In genomic region chr9:128175102-128175563, GRCh38 we compare ENCODE assay signal across 23 cellular contexts. TPM values are rescaled to one million over a fixed set of nuclear protein-coding genes. Genes with fewer than 3 reads are reported as not detected.
DNase-seq lines count a peak whose midpoint lies in the region; ATAC-seq and TF ChIP-seq lines count a peak whose summit lies in the region.
"Had no signal": no experiment of that assay in that cellular context is flagged by ENCODE, and none has a peak within 500 bp of the region (broad histone marks: within the 10 kb centered on the region; RNA-seq: fewer than 3 reads in every experiment).

No MANE protein-coding gene starts in this region.

- no peaks in the 10 kb centered on the region for H3K79me2 ChIP-seq in OCI-LY7 (ENCODE audit: insufficient read depth, low read depth, low read length)

- no peaks in the 10 kb centered on the region for H3K9me2 ChIP-seq in OCI-LY7 (ENCODE audit: insufficient read depth, low read length)

- in situ Hi-C loops in astrocyte of the spinal cord (cut with HindIII; ENCODE audit: low sequenced_read_pairs) = no loop called here

- no peak overlapping the region for H3K4me2 ChIP-seq in OCI-LY7 (ENCODE audit: low read length)
- H3K4me2 ChIP-seq: GM23338 had no signal

- TF ChIP-seq CTCF in AG04450 (IDR thresholded peaks at IDR 0.05; ENCODE audit: low read depth, low read length) (no peak), OCI-LY7 (conservative IDR thresholded peaks at IDR 0.05; ENCODE audit: low read length) (no peak), astrocyte of the spinal cord (IDR thresholded peaks at IDR 0.05; ENCODE audit: low read depth, low read length) (no peak), fibroblast of the aortic adventitia (IDR thresholded peaks at IDR 0.05; ENCODE audit: insufficient read depth, low read length) (no peak)

- TSS peak; percentile 31 for BruUV-seq in OCI-LY7 (replicated peaks; lab: Mats Ljungman, UMichigan)

- CTCF ChIA-PET in AG04450 (lab: Charles Lee) (interaction anchor here (0.6 to 1.5 kb wide), 5 partner anchors 9 to 120 kb away, joined by 3 to 8 read pairs (median 4); partner anchors contain the start of gene CIZ1), OCI-LY7 (lab: Charles Lee; ENCODE audit: unreplicated experiment) (no interaction called here)

- H2AFZ ChIP-seq in OCI-LY7 (ENCODE audit: low read length) = no peak overlapping the region
- H2AFZ ChIP-seq: GM23338 had no signal

- H4K20me1 ChIP-seq in OCI-LY7 (ENCODE audit: insufficient read depth, low read length) = no peaks in the 10 kb centered on the region

- H3K9me3 ChIP-seq in AG04450 (ENCODE audit: control insufficient read depth, insufficient read depth, low read length) = peaks cover 10% of the 10 kb centered on the region
- H3K9me3 ChIP-seq in OCI-LY7 (ENCODE audit: low read length) = 0 out of 2 replicates have a peak, but pooled peaks cover 3% of the 10 kb centered on the region
- H3K9me3 ChIP-seq: ascending aorta, heart right ventricle, MG63 had no signal

- peaks cover 59% of the 10 kb centered on the region for H3K36me3 ChIP-seq in OCI-LY7 (ENCODE audit: insufficient read depth, low read length)

- POLR2A ChIA-PET in AG04450 (lab: Yijun Ruan, JAX) = interaction anchor here (0.6 to 1.2 kb wide), 5 partner anchors 14 to 196 kb away, joined by 3 to 7 read pairs (median 3); partner anchors contain the start of genes BBLN, CIZ1 and URM1
- POLR2A ChIA-PET in OCI-LY7 (lab: Charles Lee) = interaction anchor here (0.6 kb wide), 1 partner anchor 33 kb away, joined by 3 read pairs; no protein-coding TSS in a partner anchor

- H3K4me1 ChIP-seq in OCI-LY7 (ENCODE audit: insufficient read depth, low read length, poor library complexity, severe bottlenecking) = no peaks in the 10 kb centered on the region
- H3K4me1 ChIP-seq: ascending aorta, heart right ventricle had no signal

- intact Hi-C loops in OCI-LY7 (cut with micrococcal nuclease; ENCODE audit: unreplicated experiment) = no loop called here

- DNase-seq in AG04450 (ENCODE audit: low read depth, low spot score) = peak; percentile 56
- DNase-seq in OCI-LY7 (ENCODE audit: low spot score) = no peak
- peak; percentile 69 for DNase-seq in astrocyte of the spinal cord (ENCODE audit: low read depth, low spot score)
- DNase-seq in fibroblast of the aortic adventitia (ENCODE audit: low read depth) = peak; percentile 12
- no peak for DNase-seq in HK-2 (ENCODE audit: unreplicated experiment)
- DNase-seq in NCI-H2196 treated with DMSO at 0.1 percent for 48 hours (lab: John Stamatoyannopoulos, UW; ENCODE audit: unreplicated experiment) = no peak
- no peak for DNase-seq in NCI-H2227 (lab: John Stamatoyannopoulos, UW; ENCODE audit: unreplicated experiment)
- DNase-seq: activated effector memory CD4-positive, alpha-beta T cell treated with anti-CD3 and anti-CD28 coated beads, Interleukin-2, amount 50 U/mL, for 16 hours; cortex of kidney; heart right ventricle; islet precursor cell; MG63; NCI-H1694; RPMI8226; stimulated activated CD4-positive, alpha-beta T cell treated with anti-CD3 and anti-CD28 coated beads, Interleukin-4, amount 100 ng/mL, for 1 hour; WERI-Rb-1 had no signal

- H3K27me3 ChIP-seq in AG04450 (ENCODE audit: control insufficient read depth, insufficient read depth, low read length) = no peaks in the 10 kb centered on the region
- H3K27me3 ChIP-seq: ascending aorta, heart right ventricle, MG63 had no signal

- ATAC-seq in HG03354 (IDR thresholded peaks at IDR 0.05; ENCODE audit: poor library complexity, severe bottlenecking, unreplicated experiment) = no peak
- ATAC-seq: GM23338; heart right ventricle; naive thymus-derived CD8-positive, alpha-beta T cell had no signal

- H3K27ac ChIP-seq in AG04450 (ENCODE audit: low read depth, low read length) = peak overlapping the region; percentile 93
- no peak overlapping the region for H3K27ac ChIP-seq in OCI-LY7 (ENCODE audit: low read depth, low read length, poor library complexity, severe bottlenecking)
- H3K27ac ChIP-seq: ascending aorta, heart right ventricle had no signal

- H3K4me3 ChIP-seq in AG04450 (ENCODE audit: low read depth, low read length) = 0 out of 2 replicates have a peak overlapping the region, but pooled peaks have one; percentile 17
- no peak overlapping the region for H3K4me3 ChIP-seq in OCI-LY7 (ENCODE audit: low read depth, low read length, poor library complexity, severe bottlenecking)
- H3K4me3 ChIP-seq in astrocyte of the spinal cord (ENCODE audit: low read depth, low read length) = no peak overlapping the region
- H3K4me3 ChIP-seq in fibroblast of the aortic adventitia (ENCODE audit: low read depth, low read length) = no peak overlapping the region
- H3K4me3 ChIP-seq: ascending aorta, GM23338, heart right ventricle, lung, MG63, skin epidermis had no signal

RNA-seq across cellular contexts. Expression of gene BBLN, which starts 15.1 kb away (rescaled TPM):
- polyA plus RNA-seq in AG04450 (2011; rRNA removed) = 48.1 and 64.2 TPM in 2 replicates
- polyA minus RNA-seq in AG04450 (2011; rRNA and poly(A)+ RNA removed) = 15.2 and 16.8 TPM in 2 replicates
- total RNA-seq in OCI-LY7 (2014; rRNA removed; shearing (Covaris generic)) = 82.0 and 104 TPM in 2 replicates
- 66.9 and 67.5 TPM in 2 replicates for total RNA-seq in OCI-LY7 (2022)
- total RNA-seq in fibroblast of the aortic adventitia (ENCODE audit: low replicate concordance) = 37.4 and 63.4 TPM in 2 replicates

RNA-seq across cellular contexts. Expression of gene CIZ1, which starts 16.2 kb away (rescaled TPM):
- polyA plus RNA-seq in AG04450 (2011; rRNA removed) = 26.9 and 45.6 TPM in 2 replicates
- 53.4 and 74.6 TPM in 2 replicates for polyA minus RNA-seq in AG04450 (2011; rRNA and poly(A)+ RNA removed)
- total RNA-seq in OCI-LY7 (2014; rRNA removed; shearing (Covaris generic)) = 45.4 and 47.7 TPM in 2 replicates
- total RNA-seq in OCI-LY7 (2022) (121 and 142 TPM in 2 replicates), fibroblast of the aortic adventitia (ENCODE audit: low replicate concordance) (47.8 and 49.6 TPM in 2 replicates)

RNA-seq across cellular contexts. Expression of gene LCN2, which starts 25.9 kb away (rescaled TPM):
- not detected in 2 replicates for polyA plus RNA-seq in AG04450 (2011; rRNA removed)
- not detected in 2 replicates for polyA minus RNA-seq in AG04450 (2011; rRNA and poly(A)+ RNA removed)
- not detected in 2 replicates for total RNA-seq in OCI-LY7 (2014; rRNA removed; shearing (Covaris generic))
- total RNA-seq in OCI-LY7 (2022) (not detected in 2 replicates), fibroblast of the aortic adventitia (ENCODE audit: low replicate concordance) (not detected in 2 replicates)
- total RNA-seq: ascending aorta; GM23338; naive thymus-derived CD8-positive, alpha-beta T cell; progenitor cell of endocrine pancreas had no signal
- polyA plus RNA-seq: naive thymus-derived CD8-positive, alpha-beta T cell had no signal

RNA-seq across cellular contexts. Expression of gene DNM1, which starts 28.0 kb away (rescaled TPM):
- 12.0 and 17.4 TPM in 2 replicates for polyA plus RNA-seq in AG04450 (2011; rRNA removed)
- 45.9 and 62.9 TPM in 2 replicates for polyA minus RNA-seq in AG04450 (2011; rRNA and poly(A)+ RNA removed)
- 0.08 and 0.35 TPM in 2 replicates for total RNA-seq in OCI-LY7 (2014; rRNA removed; shearing (Covaris generic))
- total RNA-seq in OCI-LY7 (2022) (0.98 and 1.8 TPM in 2 replicates), fibroblast of the aortic adventitia (ENCODE audit: low replicate concordance) (28.0 and 57.4 TPM in 2 replicates)

RNA-seq across cellular contexts. Expression of gene PTGES2, which starts 47.6 kb away (rescaled TPM):
- polyA plus RNA-seq in AG04450 (2011; rRNA removed) = 56.3 and 75.2 TPM in 2 replicates
- 50.5 and 68.7 TPM in 2 replicates for polyA minus RNA-seq in AG04450 (2011; rRNA and poly(A)+ RNA removed)
- total RNA-seq in OCI-LY7 (2014; rRNA removed; shearing (Covaris generic)) = 67.4 and 68.1 TPM in 2 replicates
- total RNA-seq in OCI-LY7 (2022) (59.2 and 76.3 TPM in 2 replicates), fibroblast of the aortic adventitia (ENCODE audit: low replicate concordance) (33.9 and 40.8 TPM in 2 replicates)

Comparison
In these comparisons a context has a peak if more than half of its experiments do, and no peak if none do; other contexts are left out.
1. DNase-seq: peak in AG04450 (single experiment), astrocyte of the spinal cord (single experiment) and fibroblast of the aortic adventitia (single experiment); none in OCI-LY7 (single experiment), HK-2 (single experiment), NCI-H2196 treated with DMSO at 0.1 percent for 48 hours (single experiment) and NCI-H2227 (single experiment).